12 cellular contexts compared by ENCODE assay signal in the genomic region with DNA sequence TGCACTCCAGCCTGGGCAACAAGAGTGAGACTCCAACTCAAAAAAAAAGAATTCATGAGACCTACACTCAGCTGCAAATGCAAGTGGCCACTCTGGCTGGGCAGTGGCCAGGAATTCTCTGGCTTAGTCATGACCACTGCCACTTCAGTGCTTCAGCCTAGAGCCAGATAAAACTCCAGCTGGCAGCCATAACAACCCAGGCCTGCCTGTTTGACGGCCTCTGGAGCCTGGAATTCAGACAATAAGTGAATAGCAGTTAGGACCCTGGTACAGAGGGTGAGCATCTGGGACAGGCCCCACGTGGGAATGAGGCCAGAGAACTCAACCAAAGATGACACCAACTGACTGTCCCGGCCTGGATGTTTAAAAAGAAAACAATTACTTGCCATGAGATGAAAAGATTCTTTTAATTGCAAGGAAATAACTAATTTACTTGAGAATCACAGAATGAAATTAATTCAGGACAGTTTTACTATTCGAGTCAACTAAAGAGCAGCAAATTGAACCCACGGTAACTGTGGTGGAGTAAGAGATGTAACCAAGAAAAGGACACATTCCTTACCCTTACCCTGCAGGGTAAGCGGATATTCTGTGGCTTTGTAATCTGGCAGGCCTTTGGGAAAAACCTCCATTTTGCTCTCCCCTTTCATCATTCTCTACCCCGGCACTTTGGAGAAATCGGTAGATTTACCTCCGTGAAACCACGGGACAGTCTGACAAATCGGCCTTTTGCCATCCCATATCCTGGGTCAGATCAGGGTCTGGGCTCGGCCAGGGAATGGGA. TPM values are rescaled to one million over a fixed set of nuclear protein-coding genes. Genes with fewer than 3 reads are reported as not detected.
DNase-seq lines count a peak whose midpoint lies in the region; ATAC-seq, FAIRE-seq and TF ChIP-seq lines count a peak whose summit lies in the region.
"Had no signal": no experiment of that assay in that cellular context is flagged by ENCODE, and none has a peak within 500 bp of the region (broad histone marks: within the 10 kb centered on the region; RNA-seq: fewer than 3 reads in every experiment).

No MANE protein-coding gene starts in this region.

- no peak overlapping the region for H3K4me3 Mint-ChIP-seq in natural killer cell treated with Interleukin-12 subunit alpha and Interleukin-12 subunit beta and Interleukin-15 and Interleukin-18, amount 100 ng/mL, for 72 hours
- H3K4me3 Mint-ChIP-seq: natural killer cell; stimulated activated naive CD8-positive, alpha-beta T cell treated with anti-CD3 and anti-CD28 coated beads, Interleukin-15, Interleukin-2, amounts not matched to agents 100 ng/mL and 50 ng/mL, for 24 hours had no signal

- H3K9me3 Mint-ChIP-seq in natural killer cell treated with Interleukin-12 subunit alpha and Interleukin-12 subunit beta and Interleukin-15 and Interleukin-18, amount 100 ng/mL, for 72 hours, result no peaks in the 10 kb centered on the region
- H3K9me3 Mint-ChIP-seq: natural killer cell; stimulated activated naive CD8-positive, alpha-beta T cell treated with anti-CD3 and anti-CD28 coated beads, Interleukin-15, Interleukin-2, amounts not matched to agents 100 ng/mL and 50 ng/mL, for 24 hours had no signal

- peaks cover 0 to 4% of the 10 kb centered on the region in 2 donors for H3K4me1 Mint-ChIP-seq in natural killer cell treated with Interleukin-12 subunit alpha and Interleukin-12 subunit beta and Interleukin-15 and Interleukin-18, amount 100 ng/mL, for 72 hours (ENCODE audit: low read depth in 2 of 2)
- H3K4me1 Mint-ChIP-seq: natural killer cell had no signal

- H3K27ac ChIP-seq in RWPE1, result peak overlapping the region; percentile 47

- FAIRE-seq in frontal cortex (lab: Jason Lieb, UNC), result no peak
- FAIRE-seq: TTC549 had no signal

- CTCF ChIA-PET in RWPE1 (lab: Yijun Ruan, JAX), result no interaction called here

- H3K27ac Mint-ChIP-seq in natural killer cell treated with Interleukin-12 subunit alpha and Interleukin-12 subunit beta and Interleukin-15 and Interleukin-18, amount 100 ng/mL, for 72 hours, result no peak overlapping the region
- H3K27ac Mint-ChIP-seq: natural killer cell; stimulated activated naive CD8-positive, alpha-beta T cell treated with anti-CD3 and anti-CD28 coated beads, Interleukin-15, Interleukin-2, amounts not matched to agents 100 ng/mL and 50 ng/mL, for 24 hours had no signal

- TF ChIP-seq CTCF in RWPE1 (conservative IDR thresholded peaks at IDR 0.05; ENCODE audit: low read depth), result no peak

- ATAC-seq in natural killer cell treated with Interleukin-12 subunit alpha and Interleukin-12 subunit beta and Interleukin-15 and Interleukin-18, amount 100 ng/mL, for 72 hours, result no peak
- ATAC-seq in GM18498 (IDR thresholded peaks at IDR 0.05; ENCODE audit: unreplicated experiment), result no peak
- ATAC-seq: natural killer cell had no signal

- H3K27me3 Mint-ChIP-seq in natural killer cell treated with Interleukin-12 subunit alpha and Interleukin-12 subunit beta and Interleukin-15 and Interleukin-18, amount 100 ng/mL, for 72 hours, result no peaks in the 10 kb centered on the region
- H3K27me3 Mint-ChIP-seq: stimulated activated naive CD8-positive, alpha-beta T cell treated with anti-CD3 and anti-CD28 coated beads, Interleukin-15, Interleukin-2, amounts not matched to agents 100 ng/mL and 50 ng/mL, for 24 hours had no signal

- no peaks in the 10 kb centered on the region for H3K36me3 Mint-ChIP-seq in natural killer cell treated with Interleukin-12 subunit alpha and Interleukin-12 subunit beta and Interleukin-15 and Interleukin-18, amount 100 ng/mL, for 72 hours
- H3K36me3 Mint-ChIP-seq: natural killer cell had no signal

- POLR2A ChIA-PET in RWPE1 (lab: Yijun Ruan, JAX; ENCODE audit: low non-redundant PET), result no interaction called here

- DNase-seq in AG08396 (ENCODE audit: low spot score) (peak; percentile 94), RWPE1 (ENCODE audit: low spot score) (no peak), frontal cortex (ENCODE audit: low spot score in 2 of 2) (peak; percentile 49 to 54), nucleus accumbens (lab: John Stamatoyannopoulos, UW) (peak in 45 of 56 donors; percentile 3 to 89 (median 45)), Kasumi-1 (lab: John Stamatoyannopoulos, UW) (no peak), HuH-7.5 (ENCODE audit: low spot score) (no peak)
- no peak for DNase-seq in natural killer cell treated with Interleukin-12 subunit alpha and Interleukin-12 subunit beta and Interleukin-15 and Interleukin-18, amount 100 ng/mL, for 72 hours (ENCODE audit: low spot score)
- DNase-seq: natural killer cell, NCI-H510A had no signal

RNA-seq across cellular contexts. Expression of gene RCC1L, which starts 18.7 kb away (rescaled TPM):
- total RNA-seq in frontal cortex, result 20.8 TPM
- total RNA-seq in natural killer cell treated with Interleukin-12 subunit alpha and Interleukin-12 subunit beta and Interleukin-15 and Interleukin-18, amount 100 ng/mL, for 72 hours, result 10 to 100 TPM; 52.5 to 77.7 TPM

RNA-seq across cellular contexts. Expression of gene GTF2IRD2B, which starts 37.5 kb away (rescaled TPM):
- total RNA-seq in frontal cortex, result 57.5 TPM
- 10 to 100 TPM; 20.5 to 21.4 TPM for total RNA-seq in natural killer cell treated with Interleukin-12 subunit alpha and Interleukin-12 subunit beta and Interleukin-15 and Interleukin-18, amount 100 ng/mL, for 72 hours

Comparison
In these comparisons a context has a peak if more than half of its experiments do, and no peak if none do; other contexts are left out.
1. DNase-seq: peak in AG08396 (single experiment), frontal cortex (2 of 2) and nucleus accumbens (45 of 56); none in RWPE1 (single experiment), Kasumi-1 (0 of 2), HuH-7.5 (single experiment) and natural killer cell treated with Interleukin-12 subunit alpha and Interleukin-12 subunit beta and Interleukin-15 and Interleukin-18, amount 100 ng/mL, for 72 hours (single experiment).